Comparison of ENCODE assay signal across 17 cellular contexts in the genomic region with DNA sequence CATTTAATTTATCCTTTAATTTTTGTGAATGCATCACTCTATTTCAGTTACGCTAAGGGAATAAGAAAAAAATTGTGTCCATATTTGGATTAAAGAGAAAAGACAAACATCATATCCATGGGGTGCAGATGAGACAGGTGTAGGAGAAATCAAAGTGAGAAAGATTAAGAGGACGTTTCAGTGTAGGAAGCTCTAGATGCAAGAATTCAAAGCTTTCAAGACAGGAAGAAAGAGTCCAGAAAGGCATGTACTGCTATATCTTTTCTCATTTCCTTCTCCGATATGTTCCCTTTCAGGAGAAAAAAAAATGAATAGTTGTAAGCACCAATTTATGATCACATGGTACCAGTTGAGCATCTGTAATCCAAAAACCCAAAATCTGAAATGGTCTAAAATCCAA. TPM values are rescaled to one million over a fixed set of nuclear protein-coding genes. Genes with fewer than 3 reads are reported as not detected.
DNase-seq lines count a peak whose midpoint lies in the region; ATAC-seq, FAIRE-seq and TF ChIP-seq lines count a peak whose summit lies in the region.
"Had no signal": no experiment of that assay in that cellular context is flagged by ENCODE, and none has a peak within 500 bp of the region (broad histone marks: within the 10 kb centered on the region; RNA-seq: fewer than 3 reads in every experiment).

No MANE protein-coding gene starts in this region.

- H3K4me3 Mint-ChIP-seq in activated naive CD4-positive, alpha-beta T cell treated with anti-CD3 and anti-CD28 coated beads, Interleukin-2, amount 50 U/mL, for 24 hours, result no peak overlapping the region
- no peak overlapping the region for H3K4me3 Mint-ChIP-seq in activated CD8-positive, alpha-beta T cell treated with anti-CD3 and anti-CD28 coated beads, Interleukin-2, amount 10 ng/mL, durations not matched to agents 7 days and 5 days
- no peak overlapping the region for H3K4me3 Mint-ChIP-seq in stimulated activated naive B cell treated with anti-CD40 and anti-IgM and Interleukin-4, amounts not matched to agents 10 μg/mL and 1 μg/mL and 100 μg/mL, for 72 hours

- CTCF ChIA-PET in activated CD8-positive, alpha-beta T cell treated with anti-CD3 and anti-CD28 coated beads, Interleukin-2, amount 10 ng/mL, durations not matched to agents 7 days and 5 days (lab: Charles Lee), result interaction anchor here (1.6 kb wide), 1 partner anchor 17 kb away, joined by 7 read pairs; the partner anchor contains the start of gene C1GALT1

- peak overlapping the region; percentile 84 for H3K27ac Mint-ChIP-seq in activated naive CD4-positive, alpha-beta T cell treated with anti-CD3 and anti-CD28 coated beads, Interleukin-2, amount 50 U/mL, for 24 hours
- H3K27ac Mint-ChIP-seq in activated CD8-positive, alpha-beta T cell treated with anti-CD3 and anti-CD28 coated beads, Interleukin-2, amount 10 ng/mL, durations not matched to agents 7 days and 5 days, result peak overlapping the region; percentile 12
- H3K27ac Mint-ChIP-seq in stimulated activated naive B cell treated with anti-CD40 and anti-IgM and Interleukin-4, amounts not matched to agents 10 μg/mL and 1 μg/mL and 100 μg/mL, for 72 hours, result peak overlapping the region; percentile 3

- H3K36me3 Mint-ChIP-seq in activated naive CD4-positive, alpha-beta T cell treated with anti-CD3 and anti-CD28 coated beads, Interleukin-2, amount 50 U/mL, for 24 hours, result peaks cover 7% of the 10 kb centered on the region
- H3K36me3 Mint-ChIP-seq in activated CD8-positive, alpha-beta T cell treated with anti-CD3 and anti-CD28 coated beads, Interleukin-2, amount 10 ng/mL, durations not matched to agents 7 days and 5 days (ENCODE audit: low read depth), result peaks cover 59% of the 10 kb centered on the region
- peaks cover 15 to 20% of the 10 kb centered on the region in 2 donors for H3K36me3 Mint-ChIP-seq in stimulated activated naive B cell treated with anti-CD40 and anti-IgM and Interleukin-4, amounts not matched to agents 10 μg/mL and 1 μg/mL and 100 μg/mL, for 72 hours

- POLR2A ChIA-PET in activated CD8-positive, alpha-beta T cell treated with anti-CD3 and anti-CD28 coated beads, Interleukin-2, amount 10 ng/mL, durations not matched to agents 7 days and 5 days (lab: Charles Lee), result interaction anchor here (2.4 kb wide), 1 partner anchor 17 kb away, joined by 14 read pairs; the partner anchor contains the start of gene C1GALT1

- DNase-seq in activated naive CD4-positive, alpha-beta T cell treated with Interleukin-2 at 50 U/mL for 16 hours, result no peak
- no peak for DNase-seq in H54 (ENCODE audit: insufficient read length, low spot score)
- no peak for DNase-seq in activated CD8-positive, alpha-beta T cell treated with anti-CD3 and anti-CD28 coated beads, Interleukin-2, amount 10 ng/mL, durations not matched to agents 7 days and 5 days
- DNase-seq in stimulated activated naive B cell treated with anti-CD40 and anti-IgM and Interleukin-4, amounts not matched to agents 10 μg/mL and 1 μg/mL and 100 μg/mL, for 72 hours, result no peak
- DNase-seq in NCI-H146 treated with DMSO at 0.1 percent for 48 hours (lab: John Stamatoyannopoulos, UW; ENCODE audit: unreplicated experiment), result no peak
- DNase-seq in dermis blood vessel endothelial cell, result no peak
- DNase-seq: ACHN; C1 segment of cervical spinal cord; CD4-positive, alpha-beta memory T cell; COR-L47; DND-41; GDM1; IMR-90 had no signal

- no peaks in the 10 kb centered on the region for H3K27me3 Mint-ChIP-seq in activated naive CD4-positive, alpha-beta T cell treated with anti-CD3 and anti-CD28 coated beads, Interleukin-2, amount 50 U/mL, for 24 hours
- H3K27me3 Mint-ChIP-seq in activated CD8-positive, alpha-beta T cell treated with anti-CD3 and anti-CD28 coated beads, Interleukin-2, amount 10 ng/mL, durations not matched to agents 7 days and 5 days (ENCODE audit: low read depth), result no peaks in the 10 kb centered on the region
- no peaks in the 10 kb centered on the region for H3K27me3 Mint-ChIP-seq in stimulated activated naive B cell treated with anti-CD40 and anti-IgM and Interleukin-4, amounts not matched to agents 10 μg/mL and 1 μg/mL and 100 μg/mL, for 72 hours
- H3K27me3 Mint-ChIP-seq: CD4-positive, alpha-beta memory T cell had no signal

- H3K4me1 Mint-ChIP-seq in activated naive CD4-positive, alpha-beta T cell treated with anti-CD3 and anti-CD28 coated beads, Interleukin-2, amount 50 U/mL, for 24 hours, result peaks cover 47% of the 10 kb centered on the region
- H3K4me1 Mint-ChIP-seq in activated CD8-positive, alpha-beta T cell treated with anti-CD3 and anti-CD28 coated beads, Interleukin-2, amount 10 ng/mL, durations not matched to agents 7 days and 5 days (ENCODE audit: low read depth), result peaks cover 25% of the 10 kb centered on the region
- H3K4me1 Mint-ChIP-seq in stimulated activated naive B cell treated with anti-CD40 and anti-IgM and Interleukin-4, amounts not matched to agents 10 μg/mL and 1 μg/mL and 100 μg/mL, for 72 hours, result peaks cover 27 to 63% of the 10 kb centered on the region in 2 donors

- H3K9me3 Mint-ChIP-seq in activated naive CD4-positive, alpha-beta T cell treated with anti-CD3 and anti-CD28 coated beads, Interleukin-2, amount 50 U/mL, for 24 hours, result peaks cover 2% of the 10 kb centered on the region
- peaks cover 14% of the 10 kb centered on the region for H3K9me3 Mint-ChIP-seq in activated CD8-positive, alpha-beta T cell treated with anti-CD3 and anti-CD28 coated beads, Interleukin-2, amount 10 ng/mL, durations not matched to agents 7 days and 5 days (ENCODE audit: insufficient read depth)
- H3K9me3 Mint-ChIP-seq in stimulated activated naive B cell treated with anti-CD40 and anti-IgM and Interleukin-4, amounts not matched to agents 10 μg/mL and 1 μg/mL and 100 μg/mL, for 72 hours, result no peaks in the 10 kb centered on the region

- FAIRE-seq in H54 (lab: Jason Lieb, UNC), result peak; percentile 90
- FAIRE-seq: GM12892 had no signal

- TF ChIP-seq POLR2A in H54 (IDR thresholded peaks at IDR 0.05; ENCODE audit: low read depth, low read length), result no peak

- ATAC-seq in activated CD8-positive, alpha-beta T cell treated with anti-CD3 and anti-CD28 coated beads, Interleukin-2, amount 10 ng/mL, durations not matched to agents 7 days and 5 days, result no peak
- ATAC-seq in stimulated activated naive B cell treated with anti-CD40 and anti-IgM and Interleukin-4, amounts not matched to agents 10 μg/mL and 1 μg/mL and 100 μg/mL, for 72 hours (replicated peaks), result no peak
- no peak for ATAC-seq in HG02840 (IDR thresholded peaks at IDR 0.05; ENCODE audit: low FRiP score, unreplicated experiment)
- ATAC-seq: HCT116 had no signal

RNA-seq across cellular contexts. Expression of gene C1GALT1, which starts 17.0 kb away (rescaled TPM):
- total RNA-seq in activated CD8-positive, alpha-beta T cell treated with anti-CD3 and anti-CD28 coated beads, Interleukin-2, amount 10 ng/mL, durations not matched to agents 7 days and 5 days, result 10 to 100 TPM; 47.4 to 50.7 TPM
- total RNA-seq in dermis blood vessel endothelial cell, result 27.6 and 45.5 TPM in 2 replicates

Comparison
In these comparisons a context has a peak if more than half of its experiments do, and no peak if none do; other contexts are left out.
1. H3K27ac Mint-ChIP-seq: peak in every context shown above with its lines; median percentile 84 in activated naive CD4-positive, alpha-beta T cell treated with anti-CD3 and anti-CD28 coated beads, Interleukin-2, amount 50 U/mL, for 24 hours; 12 in activated CD8-positive, alpha-beta T cell treated with anti-CD3 and anti-CD28 coated beads, Interleukin-2, amount 10 ng/mL, durations not matched to agents 7 days and 5 days; 3 in stimulated activated naive B cell treated with anti-CD40 and anti-IgM and Interleukin-4, amounts not matched to agents 10 μg/mL and 1 μg/mL and 100 μg/mL, for 72 hours.